Comparison of ENCODE assay signal across 8 cellular contexts in the genomic region with DNA sequence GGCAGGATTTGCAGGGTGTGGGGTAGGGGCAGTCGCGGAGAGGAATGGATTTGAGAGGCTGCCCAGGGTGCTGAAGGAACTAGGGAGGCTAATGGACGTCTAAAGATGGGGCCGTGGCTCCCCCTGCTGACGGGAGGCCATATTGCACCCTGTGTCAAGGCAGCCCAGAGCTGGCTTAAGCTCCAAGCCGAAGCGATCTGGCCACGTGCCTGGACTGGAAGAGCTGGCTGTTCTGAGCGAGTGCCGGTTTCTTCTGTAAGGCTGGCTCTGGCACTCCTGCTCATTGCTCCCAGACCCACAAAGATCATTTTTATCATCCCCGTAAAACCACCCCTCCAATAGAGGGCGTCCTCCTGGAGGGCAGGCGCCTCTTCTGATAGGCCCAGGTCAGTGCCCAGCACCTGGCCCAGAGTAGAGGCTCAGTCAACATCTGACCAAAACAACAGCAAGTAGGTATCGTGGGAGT. TPM values are rescaled to one million over a fixed set of nuclear protein-coding genes. Genes with fewer than 3 reads are reported as not detected.
DNase-seq lines count a peak whose midpoint lies in the region; ATAC-seq and TF ChIP-seq lines count a peak whose summit lies in the region.

No MANE protein-coding gene starts in this region.

- TF ChIP-seq CTCF in parathyroid adenoma (IDR thresholded peaks at IDR 0.05) (peak; percentile 65), tibial nerve (IDR thresholded peaks at IDR 0.05) (peak; percentile 65 to 78 (median 74))

- no peak overlapping the region for H3K27ac ChIP-seq in parathyroid adenoma
- H3K27ac ChIP-seq in tibial nerve, result no peak overlapping the region

- peak; percentile 90 for ATAC-seq in Right ventricle myocardium inferior
- peak; percentile 91 for ATAC-seq in SK-N-SH treated with all-trans-retinoic acid at 6 μM for 48 hours

- H3K9me3 ChIP-seq in parathyroid adenoma (ENCODE audit: control insufficient read depth, low read length), result no peaks in the 10 kb centered on the region
- H3K9me3 ChIP-seq in tibial nerve, result no peaks in the 10 kb centered on the region

- H3K36me3 ChIP-seq in parathyroid adenoma (ENCODE audit: control insufficient read depth, insufficient read depth, low read length), result no peaks in the 10 kb centered on the region
- H3K36me3 ChIP-seq in tibial nerve, result no peaks in the 10 kb centered on the region

- H3K27me3 ChIP-seq in parathyroid adenoma (ENCODE audit: control insufficient read depth, insufficient read depth, low read length), result no peaks in the 10 kb centered on the region
- H3K27me3 ChIP-seq in tibial nerve, result peaks cover 0 to 55% of the 10 kb centered on the region in 2 donors

- WGBS in tibial nerve, 2 donors, result 20 to 41% methylated on average over 4 to 8 of the region's 14 CpGs

- intact Hi-C loops in Right ventricle myocardium inferior (cut with DNase I), result loop anchor here (5.0 kb wide), 3 partner anchors 61 to 711 kb away; no protein-coding TSS in a partner anchor
- intact Hi-C loops in cardiac septum (cut with DNase I), result loop anchor here (2.0 to 5.0 kb wide), 3 partner anchors 61 to 707 kb away; no protein-coding TSS in a partner anchor

- H2AFZ ChIP-seq in parathyroid adenoma, result no peak overlapping the region

- no peak overlapping the region for H3K4me2 ChIP-seq in parathyroid adenoma (ENCODE audit: low read length)

- DNase-seq in Right ventricle myocardium inferior (ENCODE audit: missing footprints) (peak; percentile 90), cardiac septum (ENCODE audit: low spot score) (no peak), LoVo (ENCODE audit: low spot score) (peak; percentile 69), glomerular visceral epithelial cell (ENCODE audit: extremely low spot score) (peak; percentile 77), tibial nerve (ENCODE audit: low spot score in 2 of 2) (peak; percentile 71 to 86)
- peak; percentile 78 for DNase-seq in activated naive CD4-positive, alpha-beta T cell treated with anti-CD3 and anti-CD28 coated beads, Interleukin-2, amount 50 U/mL, for 16 hours

- H3K4me3 ChIP-seq in parathyroid adenoma (ENCODE audit: low read depth, low read length), result no peak overlapping the region
- peak overlapping the region in 1 of 4 donors; percentile 12 for H3K4me3 ChIP-seq in tibial nerve

- no peaks in the 10 kb centered on the region for H3K79me2 ChIP-seq in parathyroid adenoma

- H3K9ac ChIP-seq in parathyroid adenoma, result no peak overlapping the region

- no peak for TF ChIP-seq EP300 in tibial nerve (IDR thresholded peaks at IDR 0.05)

- no peak for TF ChIP-seq POLR2A in tibial nerve (IDR thresholded peaks at IDR 0.05)

- H3K4me1 ChIP-seq in parathyroid adenoma (no peaks in the 10 kb centered on the region), tibial nerve (no peaks in the 10 kb centered on the region)

TF ChIP-seq in SK-N-SH treated with all-trans-retinoic acid at 6 μM for 48 hours, 23 proteins besides CTCF, POLR2A, EP300 and RAD21:
- no peak for TF ChIP-seq ZC3H10 (CRISPR knock-in tag; IDR thresholded peaks at IDR 0.05)
- TF ChIP-seq GLIS3 (CRISPR knock-in tag; IDR thresholded peaks at IDR 0.05), result no peak
- no peak for TF ChIP-seq TOX (CRISPR knock-in tag; IDR thresholded peaks at IDR 0.05; ENCODE audit: borderline replicate concordance)
- TF ChIP-seq CSDC2 (CRISPR knock-in tag; IDR thresholded peaks at IDR 0.05), result no peak
- TF ChIP-seq RARB (CRISPR knock-in tag; IDR thresholded peaks at IDR 0.05), result no peak
- no peak for TF ChIP-seq CREB5 (CRISPR knock-in tag; IDR thresholded peaks at IDR 0.05; ENCODE audit: low read depth)
- no peak for TF ChIP-seq ZNF8 (CRISPR knock-in tag; IDR thresholded peaks at IDR 0.05)
- no peak for TF ChIP-seq POU6F1 (CRISPR knock-in tag; IDR thresholded peaks at IDR 0.05; ENCODE audit: borderline replicate concordance, low read depth)
- no peak for TF ChIP-seq PPARA (CRISPR knock-in tag; IDR thresholded peaks at IDR 0.05; ENCODE audit: borderline replicate concordance)
- TF ChIP-seq, protein P1, sequence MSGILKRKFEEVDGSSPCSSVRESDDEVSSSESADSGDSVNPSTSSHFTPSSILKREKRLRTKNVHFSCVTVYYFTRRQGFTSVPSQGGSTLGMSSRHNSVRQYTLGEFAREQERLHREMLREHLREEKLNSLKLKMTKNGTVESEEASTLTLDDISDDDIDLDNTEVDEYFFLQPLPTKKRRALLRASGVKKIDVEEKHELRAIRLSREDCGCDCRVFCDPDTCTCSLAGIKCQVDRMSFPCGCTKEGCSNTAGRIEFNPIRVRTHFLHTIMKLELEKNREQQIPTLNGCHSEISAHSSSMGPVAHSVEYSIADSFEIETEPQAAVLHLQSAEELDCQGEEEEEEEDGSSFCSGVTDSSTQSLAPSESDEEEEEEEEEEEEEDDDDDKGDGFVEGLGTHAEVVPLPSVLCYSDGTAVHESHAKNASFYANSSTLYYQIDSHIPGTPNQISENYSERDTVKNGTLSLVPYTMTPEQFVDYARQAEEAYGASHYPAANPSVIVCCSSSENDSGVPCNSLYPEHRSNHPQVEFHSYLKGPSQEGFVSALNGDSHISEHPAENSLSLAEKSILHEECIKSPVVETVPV (CRISPR knock-in tag; IDR thresholded peaks at IDR 0.05), result no peak
- no peak for TF ChIP-seq ZFP3 (CRISPR knock-in tag; IDR thresholded peaks at IDR 0.05)

RNA-seq across cellular contexts. Expression of gene PNCK, which starts 5.6 kb away (rescaled TPM):
- total RNA-seq in Right ventricle myocardium inferior (11.3 TPM), cardiac septum (7.6 TPM), tibial nerve (1 to 10 TPM in 2 of 4 donors, under 1 TPM in 1, not detected in 1; 0.63 to 4.5 (median 3.6) TPM)

RNA-seq across cellular contexts. Expression of gene SLC6A8, which starts 19.8 kb away (rescaled TPM):
- total RNA-seq in Right ventricle myocardium inferior, result 178 TPM
- total RNA-seq in cardiac septum, result 144 TPM
- 10 to 100 TPM; 14.4 to 26.7 (median 21.9) TPM for total RNA-seq in tibial nerve

RNA-seq across cellular contexts. Expression of gene DUSP9, which starts 21.0 kb away (rescaled TPM):
- total RNA-seq in Right ventricle myocardium inferior (0.19 TPM), cardiac septum (not detected), tibial nerve (not detected)

RNA-seq across cellular contexts. Expression of gene BCAP31, which starts 56.2 kb away (rescaled TPM):
- total RNA-seq in Right ventricle myocardium inferior, result 98.5 TPM
- 98.0 TPM for total RNA-seq in cardiac septum
- 100 to 1,000 TPM in 3 of 4 donors, 10 to 100 TPM in 1; 99.0 to 126 (median 114) TPM for total RNA-seq in tibial nerve

RNA-seq across cellular contexts. Expression of gene ABCD1, which starts 56.7 kb away (rescaled TPM):
- total RNA-seq in Right ventricle myocardium inferior (16.4 TPM), cardiac septum (15.1 TPM), tibial nerve (10 to 100 TPM; 13.0 to 36.6 (median 15.0) TPM)
